Comparison of ENCODE assay signal across 25 cellular contexts in genomic region chr14:65132855-65133254, GRCh38.
"Had no signal": no experiment of that assay in that cellular context is flagged by ENCODE, and none has a peak within 500 bp of the region (broad histone marks: within the 10 kb centered on the region; RNA-seq: fewer than 3 reads in every experiment).

No MANE protein-coding gene starts in this region.

- H3K27me3 ChIP-seq: adrenal gland, MG63, SJSA1 had no signal

- H3K4me1 ChIP-seq: adrenal gland had no signal

- H3K36me3 ChIP-seq: adrenal gland, MG63, SJSA1 had no signal

- H3K9me3 ChIP-seq: adrenal gland, MG63, SJSA1, SK-N-SH had no signal

- H3K9ac ChIP-seq: SK-N-SH had no signal

- DNase-seq: activated CD4-positive, alpha-beta T cell treated with anti-CD3 and anti-CD28 coated beads, Interleukin-2, amount 10 ng/mL, durations not matched to agents 7 days and 5 days; activated CD4-positive, alpha-beta T cell treated with anti-CD3 and anti-CD28 coated beads, Interleukin-2, amount 50 U/mL, for 48 hours; activated CD8-positive, alpha-beta T cell treated with anti-CD3 and anti-CD28 coated beads, Interleukin-2, amount 10 ng/mL, durations not matched to agents 7 days and 5 days; activated gamma-delta T cell treated with Interleukin-2 at 50 U/mL for 16 hours; activated naive CD4-positive, alpha-beta T cell treated with anti-CD3 and anti-CD28 coated beads for 36 hours; activated T-cell treated with anti-CD3 and anti-CD28 coated beads, Interleukin-2, amount 50 U/mL, for 4 hours; adrenal gland; anterior cingulate cortex; caudate nucleus; Kasumi-1; KBM-7; MG63; NCI-H1048; NCI-H1105 treated with DMSO at 0.1 percent for 48 hours; NCI-H1436; NCI-H1694; NCI-H1930; NCI-H2081 treated with DMSO at 0.1 percent for 48 hours; NCI-H226; NCI-H446 treated with DMSO at 0.1 percent for 48 hours; NCI-H524; RPMI8226; SHP77 treated with DMSO at 0.1 percent for 48 hours; SK-N-SH had no signal

- H3K27ac ChIP-seq: adrenal gland, SJSA1 had no signal

- H3K4me3 ChIP-seq: adrenal gland, MG63, SJSA1 had no signal
